Comparison of ENCODE assay signal across 18 cellular contexts in genomic region chr2:158715352-158715751, GRCh38.
"Had no signal": no experiment of that assay in that cellular context is flagged by ENCODE, and none has a peak within 500 bp of the region (broad histone marks: within the 10 kb centered on the region; RNA-seq: fewer than 3 reads in every experiment).

No MANE protein-coding gene starts in this region.

- DNase-seq: activated CD4-positive, CD25-positive, alpha-beta regulatory T cell treated with anti-CD3 and anti-CD28 coated beads, Interleukin-2, amount 50 U/mL, for 72 hours; activated naive CD4-positive, alpha-beta T cell; activated naive CD8-positive, alpha-beta T cell treated with anti-CD3 and anti-CD28 coated beads, Interleukin-2, amount 10 ng/mL, durations not matched to agents 7 days and 5 days; activated T-cell treated with anti-CD3 and anti-CD28 coated beads for 4 hours; anterior cingulate cortex; effector memory CD4-positive, alpha-beta T cell; hippocampal formation; naive B cell; stimulated activated CD4-positive, alpha-beta T cell treated with anti-CD3 and anti-CD28 coated beads, Interleukin-4, amount 100 ng/mL, for 4 hours; stimulated activated CD8-positive, alpha-beta memory T cell treated with anti-CD3 and anti-CD28 coated beads, Interleukin-4, amount 100 ng/mL, for 48 hours; T-helper 1 cell; T1000 had no signal

- ATAC-seq: SK-N-SH treated with all-trans-retinoic acid at 6 μM for 48 hours had no signal

- H3K27ac ChIP-seq: epithelial cell of prostate, neural progenitor cell, ovary had no signal

- H3K4me3 ChIP-seq: neural progenitor cell, ovary, skin epidermis had no signal

- H3K27me3 ChIP-seq: neural progenitor cell, ovary had no signal

- H3K9me3 ChIP-seq: ovary had no signal

- H3K36me3 ChIP-seq: ovary had no signal

- H3K9ac ChIP-seq: neural progenitor cell had no signal

- FAIRE-seq: keratinocyte had no signal
